25 cellular contexts compared by ENCODE assay signal in the genomic region with DNA sequence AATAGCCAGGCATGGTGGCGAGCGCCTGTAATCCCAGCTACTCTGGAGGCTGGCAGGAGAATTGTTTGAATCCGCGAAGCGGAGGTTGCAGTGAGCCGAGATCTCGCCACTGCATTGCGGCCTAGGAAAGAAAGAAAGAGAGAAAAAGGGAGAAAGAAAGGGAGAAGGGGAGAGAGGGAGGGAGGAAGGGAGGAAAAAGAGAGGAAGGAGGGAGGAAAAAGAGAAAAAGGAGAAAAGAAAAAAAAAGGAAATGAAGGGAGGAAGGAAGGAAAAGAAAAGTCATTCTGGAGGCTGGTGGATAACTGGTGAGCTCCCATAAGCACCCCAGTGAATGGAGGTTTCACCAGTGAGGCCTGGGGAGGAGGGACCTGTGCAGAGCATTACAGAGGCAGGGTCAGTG. TPM values are rescaled to one million over a fixed set of nuclear protein-coding genes. Genes with fewer than 3 reads are reported as not detected.
"Had no signal": no experiment of that assay in that cellular context is flagged by ENCODE, and none has a peak within 500 bp of the region (broad histone marks: within the 10 kb centered on the region; RNA-seq: fewer than 3 reads in every experiment).

No MANE protein-coding gene starts in this region.

- H2AFZ ChIP-seq: neural progenitor cell, parathyroid adenoma had no signal

- H3K4me3 ChIP-seq: neural progenitor cell, ovary, psoas muscle, right lobe of liver, sigmoid colon, stomach, thoracic aorta, thyroid gland, tibial nerve, upper lobe of left lung, vagina had no signal

- H3K4me2 ChIP-seq: neural progenitor cell had no signal

- DNase-seq: occipital lobe; ovary; psoas muscle; right cardiac atrium; right lobe of liver; sigmoid colon; small intestine; stimulated activated CD4-positive, alpha-beta T cell treated with anti-CD3 and anti-CD28 coated beads, Interleukin-15, amount 100 ng/mL, for 24 hours; stimulated activated CD4-positive, alpha-beta T cell treated with anti-CD3 and anti-CD28 coated beads, Interleukin-2, amount 100 ng/mL, for 24 hours; stimulated activated CD4-positive, alpha-beta T cell treated with anti-CD3 and anti-CD28 coated beads, Interleukin-2, amount 100 ng/mL, for 48 hours; stimulated activated CD4-positive, alpha-beta T cell treated with anti-CD3 and anti-CD28 coated beads, Interleukin-4, amount 100 ng/mL, for 24 hours; stimulated activated naive B cell treated with anti-CD40 and anti-IgM and Interleukin-4, amounts not matched to agents 10 μg/mL and 1 μg/mL and 100 μg/mL, for 72 hours; stimulated activated naive CD4-positive, alpha-beta T cell treated with Interleukin-2 at 50 U/mL for 16 hours; stomach; thyroid gland; trophoblast cell; upper lobe of left lung had no signal

- H3K36me3 ChIP-seq: neural progenitor cell, ovary, right lobe of liver, sigmoid colon, stomach, thoracic aorta, thyroid gland, tibial nerve, upper lobe of left lung, vagina had no signal

- H3K9me3 ChIP-seq: psoas muscle, right lobe of liver, thoracic aorta, thyroid gland, vagina had no signal

- H3K79me2 ChIP-seq: parathyroid adenoma had no signal

- H3K27me3 ChIP-seq: ovary, vagina had no signal

- H3K27ac ChIP-seq: neural progenitor cell, ovary, parathyroid adenoma, psoas muscle, right lobe of liver, sigmoid colon, stomach, thoracic aorta, thyroid gland, tibial nerve, upper lobe of left lung, vagina had no signal

- ATAC-seq: psoas muscle; right lobe of liver; stimulated activated effector memory CD8-positive, alpha-beta T cell treated with anti-CD3 and anti-CD28 coated beads, Interleukin-12 subunit alpha, Interleukin-12 subunit beta, amount 100 ng/mL, for 72 hours; stimulated activated naive B cell treated with anti-CD40 and anti-IgM and Interleukin-4, amounts not matched to agents 10 μg/mL and 1 μg/mL and 100 μg/mL, for 72 hours had no signal

- H3K4me1 ChIP-seq: neural progenitor cell, parathyroid adenoma, psoas muscle, right lobe of liver, sigmoid colon, stomach, thyroid gland, tibial nerve, upper lobe of left lung, vagina had no signal

- FAIRE-seq: small intestine, urothelium cell line had no signal

- H3K9ac ChIP-seq: neural progenitor cell, parathyroid adenoma had no signal

RNA-seq across cellular contexts. Expression of a gene that starts 7.6 kb away (rescaled TPM):
- total RNA-seq: subcutaneous adipose tissue, thoracic aorta, tibial nerve had no signal
